Comparison of ENCODE assay signal across 2 cellular contexts in the genomic region with DNA sequence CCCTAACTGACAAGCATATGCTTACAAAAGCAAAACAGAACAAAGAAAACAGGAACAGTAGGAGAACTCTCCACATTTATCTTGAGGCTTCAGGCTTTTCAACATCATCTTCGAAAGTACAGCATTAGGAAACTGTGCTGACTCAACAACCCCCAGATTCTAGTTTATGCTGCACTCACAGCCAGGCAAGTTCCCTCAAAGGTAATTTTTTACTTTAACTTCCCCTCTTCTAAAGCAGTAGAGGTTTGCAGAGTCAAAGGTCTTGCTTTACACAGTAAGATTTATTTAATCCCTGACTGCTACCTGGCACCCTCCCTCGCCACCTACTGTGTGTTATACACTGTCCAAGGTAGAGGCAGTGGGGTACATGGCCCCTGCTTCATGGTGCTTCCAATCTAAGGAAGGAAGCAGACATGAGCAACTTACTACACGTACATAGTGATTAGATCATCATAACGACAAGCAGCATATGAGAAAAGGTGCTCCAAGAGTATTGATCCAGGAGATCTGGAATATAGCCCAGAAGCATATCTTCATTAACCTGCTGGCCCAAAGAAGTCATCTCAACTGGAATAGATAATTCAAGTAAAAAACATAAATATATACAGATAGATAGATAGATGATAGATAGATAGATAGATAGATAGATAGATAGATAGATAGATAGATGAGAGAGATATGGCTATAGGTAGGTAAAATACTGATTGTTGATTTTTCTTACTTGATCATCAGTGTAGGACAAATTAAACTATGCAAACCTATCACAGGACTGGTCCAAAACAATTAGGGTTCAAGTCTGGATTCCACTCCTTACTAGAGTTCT.
A peak's percentile ranks its signal among the peaks of the same experiment; 100 is the strongest.
TF ChIP-seq lines count a peak whose summit lies in the region.

No MANE protein-coding gene starts in this region.

TF ChIP-seq in liver, 16 proteins besides CTCF, POLR2A, EP300 and RAD21 (continued from another document):
- TF ChIP-seq, protein P1, sequence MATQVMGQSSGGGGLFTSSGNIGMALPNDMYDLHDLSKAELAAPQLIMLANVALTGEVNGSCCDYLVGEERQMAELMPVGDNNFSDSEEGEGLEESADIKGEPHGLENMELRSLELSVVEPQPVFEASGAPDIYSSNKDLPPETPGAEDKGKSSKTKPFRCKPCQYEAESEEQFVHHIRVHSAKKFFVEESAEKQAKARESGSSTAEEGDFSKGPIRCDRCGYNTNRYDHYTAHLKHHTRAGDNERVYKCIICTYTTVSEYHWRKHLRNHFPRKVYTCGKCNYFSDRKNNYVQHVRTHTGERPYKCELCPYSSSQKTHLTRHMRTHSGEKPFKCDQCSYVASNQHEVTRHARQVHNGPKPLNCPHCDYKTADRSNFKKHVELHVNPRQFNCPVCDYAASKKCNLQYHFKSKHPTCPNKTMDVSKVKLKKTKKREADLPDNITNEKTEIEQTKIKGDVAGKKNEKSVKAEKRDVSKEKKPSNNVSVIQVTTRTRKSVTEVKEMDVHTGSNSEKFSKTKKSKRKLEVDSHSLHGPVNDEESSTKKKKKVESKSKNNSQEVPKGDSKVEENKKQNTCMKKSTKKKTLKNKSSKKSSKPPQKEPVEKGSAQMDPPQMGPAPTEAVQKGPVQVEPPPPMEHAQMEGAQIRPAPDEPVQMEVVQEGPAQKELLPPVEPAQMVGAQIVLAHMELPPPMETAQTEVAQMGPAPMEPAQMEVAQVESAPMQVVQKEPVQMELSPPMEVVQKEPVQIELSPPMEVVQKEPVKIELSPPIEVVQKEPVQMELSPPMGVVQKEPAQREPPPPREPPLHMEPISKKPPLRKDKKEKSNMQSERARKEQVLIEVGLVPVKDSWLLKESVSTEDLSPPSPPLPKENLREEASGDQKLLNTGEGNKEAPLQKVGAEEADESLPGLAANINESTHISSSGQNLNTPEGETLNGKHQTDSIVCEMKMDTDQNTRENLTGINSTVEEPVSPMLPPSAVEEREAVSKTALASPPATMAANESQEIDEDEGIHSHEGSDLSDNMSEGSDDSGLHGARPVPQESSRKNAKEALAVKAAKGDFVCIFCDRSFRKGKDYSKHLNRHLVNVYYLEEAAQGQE (IDR thresholded peaks at IDR 0.05), result no peak
- TF ChIP-seq GABPA (IDR thresholded peaks at IDR 0.05 in 1 of 2, conservative IDR thresholded peaks at IDR 0.05 in 1 of 2), result no peak
- no peak for TF ChIP-seq TAF1 (conservative IDR thresholded peaks at IDR 0.05)
- no peak for TF ChIP-seq JUND (IDR thresholded peaks at IDR 0.05)
- TF ChIP-seq NR2F2 (IDR thresholded peaks at IDR 0.05), result no peak
- TF ChIP-seq HNF4G (IDR thresholded peaks at IDR 0.05), result no peak
- TF ChIP-seq YY1 (IDR thresholded peaks at IDR 0.05), result peak; percentile 10
- TF ChIP-seq, protein P2, sequence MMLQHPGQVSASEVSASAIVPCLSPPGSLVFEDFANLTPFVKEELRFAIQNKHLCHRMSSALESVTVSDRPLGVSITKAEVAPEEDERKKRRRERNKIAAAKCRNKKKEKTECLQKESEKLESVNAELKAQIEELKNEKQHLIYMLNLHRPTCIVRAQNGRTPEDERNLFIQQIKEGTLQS (IDR thresholded peaks at IDR 0.05), result no peak
- TF ChIP-seq, protein P3, sequence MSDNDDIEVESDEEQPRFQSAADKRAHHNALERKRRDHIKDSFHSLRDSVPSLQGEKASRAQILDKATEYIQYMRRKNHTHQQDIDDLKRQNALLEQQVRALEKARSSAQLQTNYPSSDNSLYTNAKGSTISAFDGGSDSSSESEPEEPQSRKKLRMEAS (IDR thresholded peaks at IDR 0.05), result no peak
- TF ChIP-seq SP1 (IDR thresholded peaks at IDR 0.05), result no peak
- TF ChIP-seq RXRA (IDR thresholded peaks at IDR 0.05), result peak in 1 of 2 donors; percentile 7
- TF ChIP-seq HNF4A (conservative IDR thresholded peaks at IDR 0.05), result peak in 1 of 2 donors; percentile 17

TF ChIP-seq in HepG2, 621 proteins besides CTCF, POLR2A, EP300 and RAD21 (continued from another document):
- TF ChIP-seq TCF7 (IDR thresholded peaks at IDR 0.05; ENCODE audit: low read depth) (no peak), ZNF678 (CRISPR knock-in tag; IDR thresholded peaks at IDR 0.05) (no peak), AGO2 (optimal IDR thresholded peaks at IDR 0.05; ENCODE audit: low read depth, low read length) (no peak), ARHGAP35 (CRISPR knock-in tag; IDR thresholded peaks at IDR 0.05; ENCODE audit: borderline replicate concordance) (no peak), MATR3 (CRISPR knock-in tag; IDR thresholded peaks at IDR 0.05) (no peak), ZNF230 (CRISPR knock-in tag; IDR thresholded peaks at IDR 0.05) (no peak), ZNF577 (CRISPR knock-in tag; IDR thresholded peaks at IDR 0.05; ENCODE audit: borderline replicate concordance, low read depth) (no peak), ZFP41 (CRISPR knock-in tag; IDR thresholded peaks at IDR 0.05; ENCODE audit: borderline replicate concordance) (no peak), YEATS2 (CRISPR knock-in tag; IDR thresholded peaks at IDR 0.05; ENCODE audit: borderline replicate concordance) (no peak)
- TF ChIP-seq, protein P4, sequence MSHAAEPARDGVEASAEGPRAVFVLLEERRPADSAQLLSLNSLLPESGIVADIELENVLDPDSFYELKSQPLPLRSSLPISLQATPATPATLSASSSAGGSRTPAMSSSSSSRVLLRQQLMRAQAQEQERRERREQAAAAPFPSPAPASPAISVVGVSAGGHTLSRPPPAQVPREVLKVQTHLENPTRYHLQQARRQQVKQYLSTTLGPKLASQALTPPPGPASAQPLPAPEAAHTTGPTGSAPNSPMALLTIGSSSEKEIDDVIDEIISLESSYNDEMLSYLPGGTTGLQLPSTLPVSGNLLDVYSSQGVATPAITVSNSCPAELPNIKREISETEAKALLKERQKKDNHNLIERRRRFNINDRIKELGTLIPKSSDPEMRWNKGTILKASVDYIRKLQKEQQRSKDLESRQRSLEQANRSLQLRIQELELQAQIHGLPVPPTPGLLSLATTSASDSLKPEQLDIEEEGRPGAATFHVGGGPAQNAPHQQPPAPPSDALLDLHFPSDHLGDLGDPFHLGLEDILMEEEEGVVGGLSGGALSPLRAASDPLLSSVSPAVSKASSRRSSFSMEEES (CRISPR knock-in tag; IDR thresholded peaks at IDR 0.05), result no peak
- TF ChIP-seq, protein P5, sequence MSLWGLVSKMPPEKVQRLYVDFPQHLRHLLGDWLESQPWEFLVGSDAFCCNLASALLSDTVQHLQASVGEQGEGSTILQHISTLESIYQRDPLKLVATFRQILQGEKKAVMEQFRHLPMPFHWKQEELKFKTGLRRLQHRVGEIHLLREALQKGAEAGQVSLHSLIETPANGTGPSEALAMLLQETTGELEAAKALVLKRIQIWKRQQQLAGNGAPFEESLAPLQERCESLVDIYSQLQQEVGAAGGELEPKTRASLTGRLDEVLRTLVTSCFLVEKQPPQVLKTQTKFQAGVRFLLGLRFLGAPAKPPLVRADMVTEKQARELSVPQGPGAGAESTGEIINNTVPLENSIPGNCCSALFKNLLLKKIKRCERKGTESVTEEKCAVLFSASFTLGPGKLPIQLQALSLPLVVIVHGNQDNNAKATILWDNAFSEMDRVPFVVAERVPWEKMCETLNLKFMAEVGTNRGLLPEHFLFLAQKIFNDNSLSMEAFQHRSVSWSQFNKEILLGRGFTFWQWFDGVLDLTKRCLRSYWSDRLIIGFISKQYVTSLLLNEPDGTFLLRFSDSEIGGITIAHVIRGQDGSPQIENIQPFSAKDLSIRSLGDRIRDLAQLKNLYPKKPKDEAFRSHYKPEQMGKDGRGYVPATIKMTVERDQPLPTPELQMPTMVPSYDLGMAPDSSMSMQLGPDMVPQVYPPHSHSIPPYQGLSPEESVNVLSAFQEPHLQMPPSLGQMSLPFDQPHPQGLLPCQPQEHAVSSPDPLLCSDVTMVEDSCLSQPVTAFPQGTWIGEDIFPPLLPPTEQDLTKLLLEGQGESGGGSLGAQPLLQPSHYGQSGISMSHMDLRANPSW (CRISPR knock-in tag; IDR thresholded peaks at IDR 0.05; ENCODE audit: borderline replicate concordance), result no peak
